21 cellular contexts compared by ENCODE assay signal in genomic region chr7:109256762-109257560, GRCh38.
"Had no signal": no experiment of that assay in that cellular context is flagged by ENCODE, and none has a peak within 500 bp of the region (broad histone marks: within the 10 kb centered on the region; RNA-seq: fewer than 3 reads in every experiment).

No MANE protein-coding gene starts in this region.

- H3K27ac ChIP-seq: body of pancreas, cardiac muscle cell, epithelial cell of prostate, heart right ventricle, lower lobe of right lung, right lobe of liver, skin epidermis, tibial artery had no signal

- H3K27me3 ChIP-seq: body of pancreas, cardiac muscle cell, heart right ventricle, right lobe of liver, tibial artery had no signal

- DNase-seq: activated CD4-positive, alpha-beta T cell treated with anti-CD3 and anti-CD28 coated beads for 1 hour; activated CD4-positive, alpha-beta T cell treated with anti-CD3 and anti-CD28 coated beads, Interleukin-2, amount 50 U/mL, for 1 hour; activated CD8-positive, alpha-beta T cell treated with anti-CD3 and anti-CD28 coated beads, Interleukin-2, amount 10 ng/mL, durations not matched to agents 7 days and 5 days; activated gamma-delta T cell; activated naive CD4-positive, alpha-beta T cell treated with anti-CD3 and anti-CD28 coated beads, Interleukin-2, amount 50 U/mL, for 16 hours; anterior cingulate cortex; body of pancreas; cortex of kidney; heart right ventricle; kidney; lower lobe of right lung; mesendoderm; mucosa of descending colon; occipital lobe; right lobe of liver; stimulated activated CD4-positive, alpha-beta T cell treated with anti-CD3 and anti-CD28 coated beads, Interleukin-1b, Interleukin-23, amount 100 ng/mL, for 48 hours; stimulated activated naive CD8-positive, alpha-beta T cell treated with anti-CD3 and anti-CD28 coated beads, Interleukin-15, amount 100 ng/mL, for 72 hours; tibial artery had no signal

- H3K4me3 ChIP-seq: body of pancreas, cardiac muscle cell, heart right ventricle, lower lobe of right lung, mucosa of descending colon, right lobe of liver, skin epidermis, tibial artery had no signal

- H3K4me1 ChIP-seq: body of pancreas, heart right ventricle, lower lobe of right lung, right lobe of liver, tibial artery had no signal

- H3K9me3 ChIP-seq: body of pancreas, heart right ventricle, lower lobe of right lung, right lobe of liver, tibial artery had no signal

- H3K36me3 ChIP-seq: cardiac muscle cell, heart right ventricle, lower lobe of right lung, right lobe of liver, tibial artery had no signal

- ATAC-seq: activated CD8-positive, alpha-beta T cell treated with anti-CD3 and anti-CD28 coated beads, Interleukin-2, amount 10 ng/mL, durations not matched to agents 7 days and 5 days; body of pancreas; heart right ventricle; lower lobe of right lung; mucosa of descending colon; right lobe of liver; stimulated activated naive CD8-positive, alpha-beta T cell treated with anti-CD3 and anti-CD28 coated beads, Interleukin-15, amount 100 ng/mL, for 72 hours had no signal
